Comparison of ENCODE assay signal across 8 cellular contexts in genomic region chr1:43454270-43455011, GRCh38. TPM values are rescaled to one million over a fixed set of nuclear protein-coding genes. Genes with fewer than 3 reads are reported as not detected.
DNase-seq lines count a peak whose midpoint lies in the region; ATAC-seq and TF ChIP-seq lines count a peak whose summit lies in the region.

No MANE protein-coding gene starts in this region.

- H3K27ac ChIP-seq in rectal smooth muscle tissue (ENCODE audit: low read depth, low read length) = peak overlapping the region; percentile 87

- peaks cover 46% of the 10 kb centered on the region for H3K27me3 Mint-ChIP-seq in T-helper 1 cell treated with Interleukin-12 subunit alpha and Interleukin-12 subunit beta and Interleukin-4 antibody, amounts not matched to agents 30 μg/mL and 1 μg/mL, for 36 hours (ENCODE audit: low read depth)
- H3K27me3 Mint-ChIP-seq in brain = peaks cover 29% of the 10 kb centered on the region

- H3K4me1 Mint-ChIP-seq in T-helper 1 cell treated with Interleukin-12 subunit alpha and Interleukin-12 subunit beta and Interleukin-4 antibody, amounts not matched to agents 30 μg/mL and 1 μg/mL, for 36 hours (ENCODE audit: low read depth) = peaks cover 20% of the 10 kb centered on the region
- peaks cover 31% of the 10 kb centered on the region for H3K4me1 Mint-ChIP-seq in brain

- H3K9me3 Mint-ChIP-seq in T-helper 1 cell treated with Interleukin-12 subunit alpha and Interleukin-12 subunit beta and Interleukin-4 antibody, amounts not matched to agents 30 μg/mL and 1 μg/mL, for 36 hours = no peaks in the 10 kb centered on the region
- peaks cover 6 to 15% (median 7%) of the 10 kb centered on the region in 5 experiments for H3K9me3 Mint-ChIP-seq in brain

- ATAC-seq in GM21786 (IDR thresholded peaks at IDR 0.05; ENCODE audit: unreplicated experiment) = peak; percentile 67
- no peak for ATAC-seq in GM18520 (IDR thresholded peaks at IDR 0.05; ENCODE audit: unreplicated experiment)

- H3K27ac Mint-ChIP-seq in T-helper 1 cell treated with Interleukin-12 subunit alpha and Interleukin-12 subunit beta and Interleukin-4 antibody, amounts not matched to agents 30 μg/mL and 1 μg/mL, for 36 hours = peak overlapping the region; percentile 79
- peak overlapping the region; percentile 85 to 97 (median 94) for H3K27ac Mint-ChIP-seq in brain

- peaks cover 25% of the 10 kb centered on the region for H3K36me3 Mint-ChIP-seq in T-helper 1 cell treated with Interleukin-12 subunit alpha and Interleukin-12 subunit beta and Interleukin-4 antibody, amounts not matched to agents 30 μg/mL and 1 μg/mL, for 36 hours (ENCODE audit: low read depth)
- peaks cover 17% of the 10 kb centered on the region for H3K36me3 Mint-ChIP-seq in brain

- TF ChIP-seq CTCF in brain (conservative IDR thresholded peaks at IDR 0.05) = no peak

- DNase-seq in DMS153 (lab: John Stamatoyannopoulos, UW) = peak; percentile 99
- peak; percentile 92 for DNase-seq in NCI-H1092 (lab: John Stamatoyannopoulos, UW)
- peak; percentile 62 to 75 for DNase-seq in hippocampal formation (lab: John Stamatoyannopoulos, UW)

- no peaks in the 10 kb centered on the region for H3K27me3 ChIP-seq in rectal smooth muscle tissue (ENCODE audit: control insufficient read depth, insufficient read depth, low read length)

- peak overlapping the region; percentile 86 for H3K4me3 Mint-ChIP-seq in T-helper 1 cell treated with Interleukin-12 subunit alpha and Interleukin-12 subunit beta and Interleukin-4 antibody, amounts not matched to agents 30 μg/mL and 1 μg/mL, for 36 hours
- peak overlapping the region; percentile 82 to 88 (median 86) for H3K4me3 Mint-ChIP-seq in brain

- H3K4me1 ChIP-seq in rectal smooth muscle tissue (ENCODE audit: control insufficient read depth, insufficient read depth, low read length) = peaks cover 9% of the 10 kb centered on the region

- no peak overlapping the region for H3K9ac ChIP-seq in rectal smooth muscle tissue (ENCODE audit: low read length)

- peak overlapping the region; percentile 71 for H3K4me3 ChIP-seq in rectal smooth muscle tissue (ENCODE audit: low read length)

- H3K36me3 ChIP-seq in rectal smooth muscle tissue (ENCODE audit: control insufficient read depth, insufficient read depth, low read length) = peaks cover 23% of the 10 kb centered on the region

RNA-seq across cellular contexts. Expression of gene HYI, which starts 0.7 kb away (rescaled TPM):
- 69.2 TPM for polyA plus RNA-seq in brain (ENCODE audit: insufficient read depth, low read depth, low replicate concordance)
